25 cellular contexts compared by ENCODE assay signal in genomic region chr19:44623626-44624025, GRCh38. TPM values are rescaled to one million over a fixed set of nuclear protein-coding genes. Genes with fewer than 3 reads are reported as not detected.
"Had no signal": no experiment of that assay in that cellular context is flagged by ENCODE, and none has a peak within 500 bp of the region (broad histone marks: within the 10 kb centered on the region; RNA-seq: fewer than 3 reads in every experiment).

No MANE protein-coding gene starts in this region.

- ATAC-seq: activated CD4-positive, CD25-positive, alpha-beta regulatory T cell treated with anti-CD3 and anti-CD28 coated beads, Interleukin-2, amount 50 U/mL, for 24 hours; activated CD8-positive, alpha-beta T cell treated with anti-CD3 and anti-CD28 coated beads for 36 hours; activated naive CD4-positive, alpha-beta T cell treated with anti-CD3 and anti-CD28 coated beads, Interleukin-2, amount 50 U/mL, for 72 hours had no signal

- H3K9me3 Mint-ChIP-seq: activated CD8-positive, alpha-beta T cell treated with anti-CD3 and anti-CD28 coated beads for 36 hours; activated naive CD4-positive, alpha-beta T cell treated with anti-CD3 and anti-CD28 coated beads, Interleukin-2, amount 50 U/mL, for 72 hours had no signal

- H3K27ac Mint-ChIP-seq: activated CD8-positive, alpha-beta T cell treated with anti-CD3 and anti-CD28 coated beads for 36 hours; activated naive CD4-positive, alpha-beta T cell treated with anti-CD3 and anti-CD28 coated beads, Interleukin-2, amount 50 U/mL, for 72 hours; activated T-helper 1 cell treated with anti-CD3 and anti-CD28 coated beads, Interleukin-12 subunit alpha, Interleukin-12 subunit beta, Interleukin-2, Interleukin-4 antibody, amounts not matched to agents 30 ng/mL and 10 ng/mL and 1 ng/mL, durations not matched to agents 14 hours and 24 hours and 36 hours; brain had no signal

- H3K9me3 ChIP-seq: Peyer's patch had no signal

- FAIRE-seq: astrocyte had no signal

- H3K27ac ChIP-seq: Peyer's patch, RWPE1 had no signal

- H3K4me3 ChIP-seq: Peyer's patch had no signal

- H3K4me3 Mint-ChIP-seq: activated CD8-positive, alpha-beta T cell treated with anti-CD3 and anti-CD28 coated beads for 36 hours; activated T-helper 1 cell treated with anti-CD3 and anti-CD28 coated beads, Interleukin-12 subunit alpha, Interleukin-12 subunit beta, Interleukin-2, Interleukin-4 antibody, amounts not matched to agents 30 ng/mL and 10 ng/mL and 1 ng/mL, durations not matched to agents 14 hours and 24 hours and 36 hours; brain; central memory CD8-positive, alpha-beta T cell had no signal

- H3K4me1 Mint-ChIP-seq: brain; central memory CD8-positive, alpha-beta T cell had no signal

- H3K27me3 ChIP-seq: Peyer's patch had no signal

- H3K36me3 Mint-ChIP-seq: activated naive CD4-positive, alpha-beta T cell treated with anti-CD3 and anti-CD28 coated beads, Interleukin-2, amount 50 U/mL, for 72 hours; brain had no signal

- DNase-seq: activated CD4-positive, alpha-beta T cell treated with anti-CD3 and anti-CD28 coated beads for 4 hours; activated CD8-positive, alpha-beta memory T cell treated with anti-CD3 and anti-CD28 coated beads, Interleukin-2, amount 50 U/mL, for 4 hours; activated CD8-positive, alpha-beta T cell treated with anti-CD3 and anti-CD28 coated beads for 36 hours; activated effector memory CD4-positive, alpha-beta T cell treated with Interleukin-2 at 50 U/mL for 16 hours; activated naive CD4-positive, alpha-beta T cell treated with Interleukin-2 at 50 U/mL for 16 hours; activated T-cell treated with anti-CD3 and anti-CD28 coated beads, Interleukin-2, amount 50 U/mL, for 1 hour; amygdala; MM.1S; NCI-H1105; NCI-H1436; NCI-H1694 treated with DMSO at 0.1 percent for 48 hours; NCI-H2029 treated with DMSO at 0.1 percent for 48 hours; NCI-H446; NCI-H524; SHP77; T-helper 1 cell had no signal

- H3K4me1 ChIP-seq: Peyer's patch had no signal

RNA-seq across cellular contexts. Expression of gene IGSF23, which starts 10.3 kb away (rescaled TPM):
- total RNA-seq: activated CD8-positive, alpha-beta T cell treated with anti-CD3 and anti-CD28 coated beads for 36 hours; activated naive CD4-positive, alpha-beta T cell treated with anti-CD3 and anti-CD28 coated beads, Interleukin-2, amount 50 U/mL, for 72 hours; activated T-helper 1 cell treated with anti-CD3 and anti-CD28 coated beads, Interleukin-12 subunit alpha, Interleukin-12 subunit beta, Interleukin-2, Interleukin-4 antibody, amounts not matched to agents 30 ng/mL and 10 ng/mL and 1 ng/mL, durations not matched to agents 14 hours and 24 hours and 36 hours; astrocyte; T-helper 2 cell treated with Interferon-gamma antibody and Interleukin-4, amounts not matched to agents 100 ng/mL and 5 ng/mL, for 36 hours had no signal
